ENCODE assay signal across 8 cellular contexts in the genomic region with DNA sequence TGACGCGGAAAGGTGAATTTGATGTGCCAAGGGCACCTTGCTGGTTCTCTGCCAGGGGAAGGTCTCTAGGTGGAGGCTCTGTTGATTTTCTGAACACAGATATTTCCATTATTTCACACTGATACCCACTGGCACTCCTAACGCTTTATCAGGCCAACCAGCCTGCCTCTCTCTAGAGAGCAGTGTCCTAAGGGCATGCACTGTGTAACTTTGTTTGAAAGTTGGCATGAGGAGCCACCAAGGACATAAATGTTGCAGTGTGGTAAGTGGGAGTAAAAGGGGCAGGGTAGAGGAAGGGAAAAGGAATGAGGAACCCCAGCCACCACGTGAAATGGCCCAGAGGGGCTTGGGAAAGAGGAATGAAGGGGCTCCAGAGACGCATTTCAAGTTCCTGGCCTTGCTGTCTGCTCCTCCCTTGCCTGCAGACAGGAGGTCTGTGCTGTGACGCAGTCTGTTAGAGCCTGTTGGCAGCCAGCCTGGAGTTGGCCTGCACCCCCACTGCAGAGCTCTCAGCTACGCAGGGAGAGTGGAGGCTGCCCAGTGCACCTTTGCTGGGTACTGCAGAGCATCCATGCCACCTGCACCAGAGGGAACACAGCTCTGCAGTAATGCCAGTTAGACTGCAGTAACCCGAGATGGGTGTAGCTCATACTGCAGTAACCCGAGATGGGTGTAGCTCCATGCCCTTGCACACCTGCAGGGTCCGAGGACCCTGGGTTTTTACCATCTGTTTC.
A peak's percentile ranks its signal among the peaks of the same experiment; 100 is the strongest.
DNase-seq lines count a peak whose midpoint lies in the region; ATAC-seq and TF ChIP-seq lines count a peak whose summit lies in the region.

No MANE protein-coding gene starts in this region.

- peaks cover 12% of the 10 kb centered on the region for H3K4me1 Mint-ChIP-seq in nephron progenitor cell

- ATAC-seq in HG03432 (IDR thresholded peaks at IDR 0.05; ENCODE audit: unreplicated experiment) = no peak

- TF ChIP-seq CTCF in fibroblast of pulmonary artery (IDR thresholded peaks at IDR 0.05; ENCODE audit: low read length, missing control alignments) (no peak), nephron progenitor cell (IDR thresholded peaks at IDR 0.05) (no peak)

- no peak overlapping the region for H3K27ac Mint-ChIP-seq in nephron progenitor cell

- no peaks in the 10 kb centered on the region for H3K36me3 Mint-ChIP-seq in nephron progenitor cell (ENCODE audit: low read depth)

- peaks cover 4% of the 10 kb centered on the region for H3K27me3 Mint-ChIP-seq in nephron progenitor cell (ENCODE audit: low read depth, poor library complexity)

- H3K9me3 Mint-ChIP-seq in nephron progenitor cell = no peaks in the 10 kb centered on the region

- DNase-seq in DMS53 (lab: John Stamatoyannopoulos, UW) = peak; percentile 84
- peak; percentile 39 to 70 for DNase-seq in NCI-H526 (lab: John Stamatoyannopoulos, UW)
- DNase-seq in fibroblast of pulmonary artery (ENCODE audit: low read depth) = peak; percentile 61
- DNase-seq in nephron progenitor cell = peak; percentile 8
- DNase-seq in HuH-7.5 (ENCODE audit: low spot score) = no peak
- no peak for DNase-seq in NCI-H82 (lab: John Stamatoyannopoulos, UW)
- no peak for DNase-seq in activated CD4-positive, alpha-beta T cell treated with anti-CD3 and anti-CD28 coated beads for 48 hours

- no peak overlapping the region for H3K4me3 ChIP-seq in fibroblast of pulmonary artery (replicated peaks; ENCODE audit: low read depth, low read length)

- H3K4me3 Mint-ChIP-seq in nephron progenitor cell = no peak overlapping the region

Comparison
In these comparisons a context has a peak if more than half of its experiments do, and no peak if none do; other contexts are left out.
1. DNase-seq: peak in DMS53 (single experiment), NCI-H526 (2 of 2), fibroblast of pulmonary artery (single experiment) and nephron progenitor cell (single experiment); none in HuH-7.5 (single experiment), NCI-H82 (single experiment) and activated CD4-positive, alpha-beta T cell treated with anti-CD3 and anti-CD28 coated beads for 48 hours (single experiment).